Comparison of ENCODE assay signal across 21 cellular contexts in the genomic region with DNA sequence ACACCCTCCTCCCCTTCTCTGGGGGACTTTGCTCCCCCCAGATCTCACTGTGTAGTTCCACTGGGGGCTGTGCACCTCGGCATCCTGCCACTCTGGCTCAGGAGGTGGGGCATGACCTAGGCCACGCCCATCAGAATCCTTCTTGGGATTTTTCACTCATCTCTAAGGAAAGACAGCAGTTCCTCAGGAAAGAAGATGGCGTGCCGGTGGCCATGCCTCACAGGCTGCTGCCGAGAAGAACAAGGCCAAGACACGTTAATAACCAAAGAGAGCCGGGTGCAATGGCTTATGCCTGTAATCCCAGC. TPM values are rescaled to one million over a fixed set of nuclear protein-coding genes. Genes with fewer than 3 reads are reported as not detected.
"Had no signal": no experiment of that assay in that cellular context is flagged by ENCODE, and none has a peak within 500 bp of the region (broad histone marks: within the 10 kb centered on the region; RNA-seq: fewer than 3 reads in every experiment).

No MANE protein-coding gene starts in this region.

- H3K9me3 Mint-ChIP-seq: activated CD4-positive, alpha-beta T cell treated with anti-CD3 and anti-CD28 coated beads, Interleukin-2, amount 10 ng/mL, durations not matched to agents 7 days and 5 days; activated CD8-positive, alpha-beta T cell treated with anti-CD3 and anti-CD28 coated beads for 36 hours; naive B cell had no signal

- H3K4me3 Mint-ChIP-seq: activated CD4-positive, alpha-beta T cell treated with anti-CD3 and anti-CD28 coated beads, Interleukin-2, amount 10 ng/mL, durations not matched to agents 7 days and 5 days; activated CD8-positive, alpha-beta memory T cell treated with anti-CD3 and anti-CD28 coated beads, Interleukin-2, amount 10 ng/mL, durations not matched to agents 7 days and 5 days; activated CD8-positive, alpha-beta T cell treated with anti-CD3 and anti-CD28 coated beads for 36 hours; naive B cell; T-helper 17 cell had no signal

- H3K27me3 ChIP-seq: ovary, right atrium auricular region had no signal

- H3K36me3 Mint-ChIP-seq: naive B cell had no signal

- ATAC-seq: activated CD8-positive, alpha-beta memory T cell treated with anti-CD3 and anti-CD28 coated beads, Interleukin-2, amount 10 ng/mL, durations not matched to agents 7 days and 5 days; activated CD8-positive, alpha-beta T cell treated with anti-CD3 and anti-CD28 coated beads for 36 hours; heart left ventricle; left lobe of liver; lower lobe of right lung; psoas muscle; stimulated activated naive CD8-positive, alpha-beta T cell treated with anti-CD3 and anti-CD28 coated beads, Interleukin-15, Interleukin-2, amounts not matched to agents 100 U/mL and 50 U/mL, for 24 hours; T-helper 17 cell had no signal

- H3K27ac ChIP-seq: heart left ventricle, lower lobe of right lung, ovary, psoas muscle, right atrium auricular region had no signal

- H3K4me1 ChIP-seq: psoas muscle had no signal

- H3K36me3 ChIP-seq: heart left ventricle, lower lobe of right lung, ovary, right atrium auricular region, upper lobe of left lung had no signal

- H3K27me3 Mint-ChIP-seq: T-helper 17 cell had no signal

- H3K27ac Mint-ChIP-seq: activated CD4-positive, alpha-beta T cell treated with anti-CD3 and anti-CD28 coated beads, Interleukin-2, amount 10 ng/mL, durations not matched to agents 7 days and 5 days; activated CD8-positive, alpha-beta memory T cell treated with anti-CD3 and anti-CD28 coated beads, Interleukin-2, amount 10 ng/mL, durations not matched to agents 7 days and 5 days; activated CD8-positive, alpha-beta T cell treated with anti-CD3 and anti-CD28 coated beads for 36 hours; naive B cell; T-helper 17 cell had no signal

- H3K4me3 ChIP-seq: heart left ventricle, lower lobe of right lung, ovary, psoas muscle, right atrium auricular region, upper lobe of left lung had no signal

- DNase-seq: activated CD4-positive, alpha-beta T cell treated with anti-CD3 and anti-CD28 coated beads, Interleukin-2, amount 10 ng/mL, durations not matched to agents 7 days and 5 days; activated CD4-positive, CD25-positive, alpha-beta regulatory T cell treated with anti-CD3 and anti-CD28 coated beads, Interleukin-2, amount 50 U/mL, for 72 hours; activated CD8-positive, alpha-beta memory T cell treated with anti-CD3 and anti-CD28 coated beads, Interleukin-2, amount 10 ng/mL, durations not matched to agents 7 days and 5 days; activated CD8-positive, alpha-beta T cell treated with anti-CD3 and anti-CD28 coated beads for 36 hours; activated gamma-delta T cell treated with Interleukin-2 at 50 U/mL for 16 hours; activated T-cell treated with anti-CD3 and anti-CD28 coated beads for 4 hours; heart left ventricle; kidney; lower lobe of right lung; naive B cell; ovary; psoas muscle; stimulated activated CD4-positive, alpha-beta T cell treated with anti-CD3 and anti-CD28 coated beads, Interleukin-4, amount 100 ng/mL, for 4 hours; stimulated activated naive CD8-positive, alpha-beta T cell treated with anti-CD3 and anti-CD28 coated beads, Interleukin-15, Interleukin-2, amounts not matched to agents 100 U/mL and 50 U/mL, for 24 hours; SW 1271; T-helper 17 cell; upper lobe of left lung had no signal

- H3K9me3 ChIP-seq: heart left ventricle, lower lobe of right lung, ovary, psoas muscle, right atrium auricular region, upper lobe of left lung had no signal

RNA-seq across cellular contexts. Expression of a gene that starts 3.2 kb away (rescaled TPM):
- total RNA-seq: epithelial cell of proximal tubule, fibroblast of villous mesenchyme had no signal
